In genomic region chr12:9600436-9600835, GRCh38 we compare ENCODE assay signal across 7 cellular contexts. TPM values are rescaled to one million over a fixed set of nuclear protein-coding genes. Genes with fewer than 3 reads are reported as not detected.
"Had no signal": no experiment of that assay in that cellular context is flagged by ENCODE, and none has a peak within 500 bp of the region (broad histone marks: within the 10 kb centered on the region; RNA-seq: fewer than 3 reads in every experiment).

No MANE protein-coding gene starts in this region.

RNA-seq across cellular contexts. Expression of gene KLRB1, which starts 7.3 kb away (rescaled TPM):
- total RNA-seq: activated B cell treated with CpG ODN at 0.5 μM for 24 hours; activated T-helper 1 cell treated with anti-CD3 and anti-CD28 coated beads, Interleukin-12 subunit alpha, Interleukin-12 subunit beta, Interleukin-2, Interleukin-4 antibody, amounts not matched to agents 30 ng/mL and 10 ng/mL and 1 ng/mL, durations not matched to agents 14 hours and 24 hours and 36 hours; astrocyte; M059J; PC-3; SJSA1 had no signal
- polyA plus RNA-seq: SK-N-SH had no signal
